ENCODE assay signal across 26 cellular contexts in the genomic region with DNA sequence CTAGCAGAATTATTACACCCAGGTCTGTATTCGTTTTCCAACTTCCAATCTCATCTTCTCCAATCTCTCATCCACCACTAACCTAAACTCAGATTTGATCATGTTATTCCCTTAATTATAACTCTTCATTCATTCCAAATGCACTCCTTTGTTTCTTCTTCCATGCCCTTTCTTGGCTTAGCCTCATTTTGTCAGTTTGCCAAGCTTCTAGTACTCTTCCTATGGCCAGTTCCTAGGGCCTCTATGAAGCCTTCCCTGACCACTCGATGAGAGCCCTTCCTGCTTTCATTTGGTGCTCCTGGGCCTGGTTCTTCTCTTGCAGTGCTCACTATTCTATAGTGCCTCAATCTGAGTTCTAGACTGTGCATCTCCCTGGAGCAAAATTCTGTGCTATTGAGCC. TPM values are rescaled to one million over a fixed set of nuclear protein-coding genes. Genes with fewer than 3 reads are reported as not detected.
DNase-seq lines count a peak whose midpoint lies in the region; ATAC-seq and TF ChIP-seq lines count a peak whose summit lies in the region.
"Had no signal": no experiment of that assay in that cellular context is flagged by ENCODE, and none has a peak within 500 bp of the region (broad histone marks: within the 10 kb centered on the region; RNA-seq: fewer than 3 reads in every experiment).

No MANE protein-coding gene starts in this region.

- DNase-seq in NCI-H2196 (lab: John Stamatoyannopoulos, UW; ENCODE audit: unreplicated experiment) (peak; percentile 24), NCI-H2196 treated with DMSO at 0.1 percent for 48 hours (lab: John Stamatoyannopoulos, UW; ENCODE audit: unreplicated experiment) (no peak), DMS79 treated with DMSO at 0.1 percent for 48 hours (lab: John Stamatoyannopoulos, UW) (peak; percentile 50), dermis blood vessel endothelial cell (peak; percentile 62), lung microvascular endothelial cell (ENCODE audit: low read depth in 2 of 2) (peak; percentile 16 to 60), GM19238 (ENCODE audit: insufficient read length, low spot score) (no peak), GM13977 (ENCODE audit: low spot score) (no peak)
- DNase-seq: CD8-positive, alpha-beta T cell; DMS 273 treated with DMSO at 0.1 percent for 48 hours; DND-41; GOT3; HFFc6; Karpas-422; NCI-H1105; NCI-H1436 treated with DMSO at 0.1 percent for 48 hours; NCI-H187 treated with DMSO at 0.1 percent for 48 hours; NCI-H2171 treated with DMSO at 0.1 percent for 48 hours; NCI-H526 treated with DMSO at 0.1 percent for 48 hours; NK-92 treated with Interleukin-12 subunit alpha and Interleukin-12 subunit beta, amount 100 ng/mL, for 24 hours; PC-3; SJCRH30 had no signal

- ATAC-seq in GM21381 (IDR thresholded peaks at IDR 0.05; ENCODE audit: unreplicated experiment), result no peak
- ATAC-seq: CD8-positive, alpha-beta T cell; HepG2; PC-3; SK-N-SH treated with all-trans-retinoic acid at 6 μM for 48 hours had no signal

- in situ Hi-C loops in GM13977 (cut with MboI; ENCODE audit: low pct_unique_long_range_greater_than_20kb, low sequenced_read_pairs, unreplicated experiment), result no loop called here

- TF ChIP-seq CTCF in GM13977 (IDR thresholded peaks at IDR 0.05; ENCODE audit: extremely low read depth, insufficient read depth, missing control alignments), result no peak

RNA-seq across cellular contexts. Expression of a gene that starts 5.8 kb away (rescaled TPM):
- 9.2 and 14.7 TPM in 2 replicates for total RNA-seq in dermis blood vessel endothelial cell
- 4.0 and 4.8 TPM in 2 replicates for total RNA-seq in lung microvascular endothelial cell

RNA-seq across cellular contexts. Expression of a gene that starts 6.0 kb away (rescaled TPM):
- total RNA-seq in dermis blood vessel endothelial cell (not detected in 2 replicates), lung microvascular endothelial cell (not detected in 2 replicates)
- total RNA-seq: B cell; CD8-positive, alpha-beta T cell; HepG2; HFFc6; HT1080; PC-3 had no signal

Comparison
In these comparisons a context has a peak if more than half of its experiments do, and no peak if none do; other contexts are left out.
1. DNase-seq: peak in NCI-H2196 (single experiment), DMS79 treated with DMSO at 0.1 percent for 48 hours (single experiment), dermis blood vessel endothelial cell (single experiment) and lung microvascular endothelial cell (2 of 2); none in NCI-H2196 treated with DMSO at 0.1 percent for 48 hours (single experiment), GM19238 (single experiment) and GM13977 (single experiment).